8 cellular contexts compared by ENCODE assay signal in the genomic region with DNA sequence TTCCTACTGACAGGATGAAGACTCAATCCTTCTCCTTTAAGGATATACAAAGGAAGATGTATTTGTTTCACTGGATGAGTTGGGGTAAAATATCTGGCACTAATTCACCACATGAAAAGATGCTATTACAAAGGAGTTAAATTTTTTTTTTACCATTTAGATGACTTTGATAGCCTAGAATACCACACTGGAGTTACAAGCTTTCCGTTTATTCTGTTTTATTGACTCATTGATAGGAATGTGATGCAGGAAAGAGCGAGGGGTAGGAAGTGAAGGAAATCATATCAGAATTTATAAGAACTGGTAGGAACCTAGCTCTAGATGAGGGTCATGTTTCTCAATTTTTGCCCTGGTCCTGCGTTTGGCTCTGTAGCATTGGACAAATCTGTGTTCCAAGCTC.
"Had no signal": no experiment of that assay in that cellular context is flagged by ENCODE, and none has a peak within 500 bp of the region (broad histone marks: within the 10 kb centered on the region; RNA-seq: fewer than 3 reads in every experiment).

No MANE protein-coding gene starts in this region.

- H3K4me3 ChIP-seq: GM12878 had no signal

- DNase-seq: GDM1, GF-D8 had no signal

- FAIRE-seq: G401.6, GM12878, GM12891, GM12892, GM18507, GM19239 had no signal

- ATAC-seq: GM12878 had no signal
